14 cellular contexts compared by ENCODE assay signal in genomic region chr5:72624641-72625236, GRCh38.
A peak's percentile ranks its signal among the peaks of the same experiment; 100 is the strongest.
DNase-seq lines count a peak whose midpoint lies in the region; ATAC-seq and TF ChIP-seq lines count a peak whose summit lies in the region.
"Had no signal": no experiment of that assay in that cellular context is flagged by ENCODE, and none has a peak within 500 bp of the region (broad histone marks: within the 10 kb centered on the region; RNA-seq: fewer than 3 reads in every experiment).

No MANE protein-coding gene starts in this region.

- no peak for ATAC-seq in GM18909 (IDR thresholded peaks at IDR 0.05; ENCODE audit: poor library complexity, unreplicated experiment)
- ATAC-seq: K562 had no signal

- H3K9me3 ChIP-seq in hepatocyte (ENCODE audit: low read depth): no peaks in the 10 kb centered on the region

- H3K27ac Mint-ChIP-seq in endothelial cell (ENCODE audit: unreplicated experiment): no peak overlapping the region
- H3K27ac Mint-ChIP-seq: activated naive CD4-positive, alpha-beta T cell treated with anti-CD3 and anti-CD28 coated beads, Interleukin-2, amount 50 U/mL, for 24 hours had no signal

- H3K4me3 Mint-ChIP-seq in endothelial cell (ENCODE audit: unreplicated experiment): no peak overlapping the region
- H3K4me3 Mint-ChIP-seq: activated naive CD4-positive, alpha-beta T cell treated with anti-CD3 and anti-CD28 coated beads, Interleukin-2, amount 50 U/mL, for 24 hours had no signal

- no peaks in the 10 kb centered on the region for H3K36me3 Mint-ChIP-seq in endothelial cell (ENCODE audit: low read depth, unreplicated experiment)
- H3K36me3 Mint-ChIP-seq: activated naive CD4-positive, alpha-beta T cell treated with anti-CD3 and anti-CD28 coated beads, Interleukin-2, amount 50 U/mL, for 24 hours had no signal

- H4K20me1 ChIP-seq in hepatocyte (ENCODE audit: insufficient read depth, poor library complexity, severe bottlenecking): no peaks in the 10 kb centered on the region

- H3K4me1 Mint-ChIP-seq in endothelial cell (ENCODE audit: unreplicated experiment): no peaks in the 10 kb centered on the region
- H3K4me1 Mint-ChIP-seq: activated naive CD4-positive, alpha-beta T cell treated with anti-CD3 and anti-CD28 coated beads, Interleukin-2, amount 50 U/mL, for 24 hours had no signal

- H3K4me1 ChIP-seq in hepatocyte (ENCODE audit: insufficient read depth): peaks cover 23% of the 10 kb centered on the region

- no peaks in the 10 kb centered on the region for H3K9me3 Mint-ChIP-seq in endothelial cell (ENCODE audit: unreplicated experiment)
- H3K9me3 Mint-ChIP-seq: activated naive CD4-positive, alpha-beta T cell treated with anti-CD3 and anti-CD28 coated beads, Interleukin-2, amount 50 U/mL, for 24 hours had no signal

- DNase-seq in HCEC 1CT (peak; percentile 86), astrocyte of the cerebellum (ENCODE audit: low read depth) (peak; percentile 34), hepatocyte (ENCODE audit: low spot score) (no peak), superior temporal gyrus (ENCODE audit: extremely low spot score) (peak; percentile 34), NCI-H82 treated with DMSO at 0.1 percent for 48 hours (lab: John Stamatoyannopoulos, UW; ENCODE audit: unreplicated experiment) (no peak), endothelial cell (ENCODE audit: low spot score) (no peak), DMS53 (lab: John Stamatoyannopoulos, UW) (no peak)
- DNase-seq: activated CD4-positive, alpha-beta T cell treated with anti-CD3 and anti-CD28 coated beads, Interleukin-2, amount 50 U/mL, for 4 hours; effector CD4-positive, alpha-beta T cell; NCI-H510A treated with DMSO at 0.1 percent for 48 hours; stimulated activated CD4-positive, alpha-beta T cell treated with anti-CD3 and anti-CD28 coated beads, Interleukin-4, amount 100 ng/mL, for 24 hours had no signal

- no peaks in the 10 kb centered on the region for H3K27me3 Mint-ChIP-seq in endothelial cell (ENCODE audit: unreplicated experiment)

- H3K27ac ChIP-seq in hepatocyte: no peak overlapping the region

- TF ChIP-seq CTCF in astrocyte of the cerebellum (IDR thresholded peaks at IDR 0.05; ENCODE audit: low read depth, low read length, missing control alignments) (no peak), hepatocyte (IDR thresholded peaks at IDR 0.05; ENCODE audit: poor library complexity) (no peak), endothelial cell (IDR thresholded peaks at IDR 0.05; ENCODE audit: unreplicated experiment) (no peak)

- peak overlapping the region; percentile 15 for H3K4me2 ChIP-seq in hepatocyte

- H3K9me2 ChIP-seq in hepatocyte (replicated peaks; ENCODE audit: insufficient read depth): no peaks in the 10 kb centered on the region

- WGBS in hepatocyte (ENCODE audit: low lambda C conversion rate, missing lambda C conversion rate): 43% methylated on average over 5 of the region's 5 CpGs

- H3K36me3 ChIP-seq in hepatocyte (replicated peaks; ENCODE audit: insufficient read depth, low read depth): no peaks in the 10 kb centered on the region

- in situ Hi-C loops in astrocyte of the cerebellum (cut with HindIII; ENCODE audit: low sequenced_read_pairs): no loop called here

- no peaks in the 10 kb centered on the region for H3K27me3 ChIP-seq in hepatocyte

- no peak overlapping the region for H2AFZ ChIP-seq in hepatocyte

- H3K79me2 ChIP-seq in hepatocyte: no peaks in the 10 kb centered on the region

- H3K4me3 ChIP-seq in astrocyte of the cerebellum (ENCODE audit: low read depth, low read length): no peak overlapping the region
- no peak overlapping the region for H3K4me3 ChIP-seq in hepatocyte
- H3K4me3 ChIP-seq: K562 had no signal

Comparison
In these comparisons a context has a peak if more than half of its experiments do, and no peak if none do; other contexts are left out.
1. DNase-seq: peak in HCEC 1CT (single experiment), astrocyte of the cerebellum (single experiment) and superior temporal gyrus (single experiment); none in hepatocyte (single experiment), NCI-H82 treated with DMSO at 0.1 percent for 48 hours (single experiment), endothelial cell (single experiment) and DMS53 (single experiment).